Comparison of ENCODE assay signal across 2 cellular contexts in genomic region chr1:47175227-47175934, GRCh38.
TF ChIP-seq lines count a peak whose summit lies in the region.

No MANE protein-coding gene starts in this region.

TF ChIP-seq in SK-N-SH, 30 proteins besides CTCF, POLR2A, EP300 and RAD21:
- TF ChIP-seq YY1 (IDR thresholded peaks at IDR 0.05; ENCODE audit: low read depth) (no peak), TEAD4 (IDR thresholded peaks at IDR 0.05; ENCODE audit: borderline replicate concordance, insufficient read depth) (no peak), MXI1 (IDR thresholded peaks at IDR 0.05; ENCODE audit: low read depth, low read length) (no peak), SMC3 (IDR thresholded peaks at IDR 0.05; ENCODE audit: low read depth, low read length) (peak; percentile 75), USF2 (IDR thresholded peaks at IDR 0.05; ENCODE audit: borderline replicate concordance, low read depth, low read length) (no peak)

TF ChIP-seq in GM12878, 131 proteins besides CTCF, POLR2A, EP300 and RAD21:
- no peak for TF ChIP-seq ZBTB4 (CRISPR knock-in tag; IDR thresholded peaks at IDR 0.05)
- TF ChIP-seq CHD2 (IDR thresholded peaks at IDR 0.05; ENCODE audit: borderline replicate concordance, low read depth, low read length): 0 out of 2 replicates have a peak, but pooled peaks have one; percentile 25
- TF ChIP-seq PBX3 (IDR thresholded peaks at IDR 0.05; ENCODE audit: insufficient replicate concordance, low read depth, low read length): no peak
- no peak for TF ChIP-seq ZBTB40 (IDR thresholded peaks at IDR 0.05; ENCODE audit: borderline replicate concordance)
- TF ChIP-seq YY1 (IDR thresholded peaks at IDR 0.05; ENCODE audit: low read depth, low read length): 0 out of 2 replicates have a peak, but pooled peaks have one; percentile 46
- TF ChIP-seq SMC3 (IDR thresholded peaks at IDR 0.05; ENCODE audit: borderline replicate concordance, low read length): peak; percentile 62; the same call in 1 of the 2 replicates
- peak; percentile 81 for TF ChIP-seq PKNOX1 (IDR thresholded peaks at IDR 0.05)
